9 cellular contexts compared by ENCODE assay signal in genomic region chr6:37005061-37005810, GRCh38. TPM values are rescaled to one million over a fixed set of nuclear protein-coding genes. Genes with fewer than 3 reads are reported as not detected.
DNase-seq lines count a peak whose midpoint lies in the region; ATAC-seq, FAIRE-seq and TF ChIP-seq lines count a peak whose summit lies in the region.
"Had no signal": no experiment of that assay in that cellular context is flagged by ENCODE, and none has a peak within 500 bp of the region (broad histone marks: within the 10 kb centered on the region; RNA-seq: fewer than 3 reads in every experiment).

TSS of gene FGD2 (plus strand) at chr6:37005655. CDS start at chr6:37005818, 163 bp downstream.

- DNase-seq in GM12865 (ENCODE audit: low read depth) (peak; percentile 89), Karpas-422 (peak; percentile 91), NCI-H187 treated with DMSO at 0.1 percent for 48 hours (lab: John Stamatoyannopoulos, UW) (no peak), H54 (ENCODE audit: insufficient read length, low spot score) (no peak), kidney glomerular epithelial cell (lab: John Stamatoyannopoulos, UW) (no peak)

- no peak for TF ChIP-seq POLR2A in H54 (IDR thresholded peaks at IDR 0.05; ENCODE audit: low read depth, low read length)

- H3K4me3 ChIP-seq in GM12865 (ENCODE audit: low read depth, low read length) (peak within 1 kb of the TSS; percentile 78), Karpas-422 (ENCODE audit: low read length) (peak within 1 kb of the TSS; percentile 74), esophagus (ENCODE audit: low read depth in 1 of 2, low read length in 2 of 2) (peak within 1 kb of the TSS; percentile 22 to 33)

- no peak for TF ChIP-seq CTCF in GM12865 (IDR thresholded peaks at IDR 0.05; ENCODE audit: insufficient read depth, low read depth, low read length, missing control alignments)

- peak within 1 kb of the TSS; percentile 65 for H3K27ac Mint-ChIP-seq in stimulated activated naive CD8-positive, alpha-beta T cell treated with anti-CD3 and anti-CD28 coated beads, Interleukin-15, Interleukin-2, amounts not matched to agents 100 ng/mL and 50 ng/mL, for 24 hours

- ATAC-seq in GM21381 (IDR thresholded peaks at IDR 0.05; ENCODE audit: unreplicated experiment): peak; percentile 48

- H3K4me1 Mint-ChIP-seq in stimulated activated naive CD8-positive, alpha-beta T cell treated with anti-CD3 and anti-CD28 coated beads, Interleukin-15, Interleukin-2, amounts not matched to agents 100 ng/mL and 50 ng/mL, for 24 hours (ENCODE audit: low read depth): peaks cover 30% of the 10 kb centered on the region

- no peaks in the 10 kb centered on the region for H4K20me1 ChIP-seq in Karpas-422 (ENCODE audit: insufficient read depth, low read depth, low read length)

- peak within 1 kb of the TSS; percentile 83 for H3K4me2 ChIP-seq in Karpas-422 (ENCODE audit: low read depth, low read length, poor library complexity, severe bottlenecking)

- no peaks in the 10 kb centered on the region for H3K9me3 Mint-ChIP-seq in stimulated activated naive CD8-positive, alpha-beta T cell treated with anti-CD3 and anti-CD28 coated beads, Interleukin-15, Interleukin-2, amounts not matched to agents 100 ng/mL and 50 ng/mL, for 24 hours
- H3K9me3 Mint-ChIP-seq: brain had no signal

- no peak for FAIRE-seq in H54 (lab: Jason Lieb, UNC)

- H3K9me3 ChIP-seq in Karpas-422 (ENCODE audit: low read length): no peaks in the 10 kb centered on the region
- H3K9me3 ChIP-seq in esophagus (ENCODE audit: control insufficient read depth in 2 of 2, insufficient read depth in 1 of 2, low read depth in 1 of 2, low read length in 1 of 2): no peaks in the 10 kb centered on the region

- H3K4me1 ChIP-seq in Karpas-422 (ENCODE audit: low read length): peaks cover 47% of the 10 kb centered on the region
- H3K4me1 ChIP-seq in esophagus (ENCODE audit: control insufficient read depth in 2 of 2, insufficient read depth in 2 of 2, low read length in 1 of 2): peaks cover 0 to 6% of the 10 kb centered on the region in 2 donors

- peak within 1 kb of the TSS; percentile 70 for H3K9ac ChIP-seq in Karpas-422 (ENCODE audit: low read length)

- 62 to 70% methylated on average over 14 of the region's 14 CpGs for WGBS in esophagus, 2 donors

- no peaks in the 10 kb centered on the region for H3K27me3 ChIP-seq in Karpas-422 (ENCODE audit: low read length)
- H3K27me3 ChIP-seq in esophagus (ENCODE audit: control insufficient read depth in 1 of 2, insufficient read depth in 2 of 2, low read length in 2 of 2): no peaks in the 10 kb centered on the region

- H3K36me3 Mint-ChIP-seq in stimulated activated naive CD8-positive, alpha-beta T cell treated with anti-CD3 and anti-CD28 coated beads, Interleukin-15, Interleukin-2, amounts not matched to agents 100 ng/mL and 50 ng/mL, for 24 hours (ENCODE audit: low read depth): no peaks in the 10 kb centered on the region
- H3K36me3 Mint-ChIP-seq: brain had no signal

- peak within 1 kb of the TSS; percentile 58 for H3K4me3 Mint-ChIP-seq in stimulated activated naive CD8-positive, alpha-beta T cell treated with anti-CD3 and anti-CD28 coated beads, Interleukin-15, Interleukin-2, amounts not matched to agents 100 ng/mL and 50 ng/mL, for 24 hours
- H3K4me3 Mint-ChIP-seq: brain had no signal

- H3K79me2 ChIP-seq in Karpas-422 (ENCODE audit: low read length): 0 out of 2 replicates have a peak, but pooled peaks cover 6% of the 10 kb centered on the region

- H3K27me3 Mint-ChIP-seq in stimulated activated naive CD8-positive, alpha-beta T cell treated with anti-CD3 and anti-CD28 coated beads, Interleukin-15, Interleukin-2, amounts not matched to agents 100 ng/mL and 50 ng/mL, for 24 hours: no peaks in the 10 kb centered on the region

- H2AFZ ChIP-seq in Karpas-422 (ENCODE audit: low read length): peak within 1 kb of the TSS; percentile 13; the same call in 1 of the 2 replicates

- no peaks in the 10 kb centered on the region for H3K9me2 ChIP-seq in Karpas-422 (replicated peaks; ENCODE audit: insufficient read depth, low read length)

- no peaks in the 10 kb centered on the region for H3K36me3 ChIP-seq in Karpas-422 (ENCODE audit: insufficient read depth, low read length)
- no peaks in the 10 kb centered on the region for H3K36me3 ChIP-seq in esophagus (ENCODE audit: control insufficient read depth in 2 of 2, insufficient read depth in 2 of 2, low read length in 1 of 2)

- peak within 1 kb of the TSS; percentile 79 for H3K27ac ChIP-seq in Karpas-422 (ENCODE audit: low read length)
- H3K27ac ChIP-seq in esophagus (ENCODE audit: low read depth in 2 of 2, low read length in 1 of 2): peak within 1 kb of the TSS; percentile 23 to 61

RNA-seq across cellular contexts. Expression of gene FGD2, which starts in this region (rescaled TPM):
- 37.1 and 53.0 TPM in 2 replicates for total RNA-seq in Karpas-422 (2014; rRNA removed; shearing (Covaris generic); ENCODE audit: low replicate concordance)
- polyA plus RNA-seq in esophagus: 1 to 10 TPM; 4.1 to 4.3 TPM

Comparison
In these comparisons a context has a peak if more than half of its experiments do, and no peak if none do; other contexts are left out.
1. DNase-seq: peak in GM12865 (single experiment) and Karpas-422 (single experiment); none in NCI-H187 treated with DMSO at 0.1 percent for 48 hours (single experiment), H54 (single experiment) and kidney glomerular epithelial cell (single experiment).
2. H3K4me3 ChIP-seq: peak in every context shown above with its lines; median percentile 78 in GM12865; 74 in Karpas-422; 28 in esophagus.